Comparison of ENCODE assay signal across 9 cellular contexts in the genomic region with DNA sequence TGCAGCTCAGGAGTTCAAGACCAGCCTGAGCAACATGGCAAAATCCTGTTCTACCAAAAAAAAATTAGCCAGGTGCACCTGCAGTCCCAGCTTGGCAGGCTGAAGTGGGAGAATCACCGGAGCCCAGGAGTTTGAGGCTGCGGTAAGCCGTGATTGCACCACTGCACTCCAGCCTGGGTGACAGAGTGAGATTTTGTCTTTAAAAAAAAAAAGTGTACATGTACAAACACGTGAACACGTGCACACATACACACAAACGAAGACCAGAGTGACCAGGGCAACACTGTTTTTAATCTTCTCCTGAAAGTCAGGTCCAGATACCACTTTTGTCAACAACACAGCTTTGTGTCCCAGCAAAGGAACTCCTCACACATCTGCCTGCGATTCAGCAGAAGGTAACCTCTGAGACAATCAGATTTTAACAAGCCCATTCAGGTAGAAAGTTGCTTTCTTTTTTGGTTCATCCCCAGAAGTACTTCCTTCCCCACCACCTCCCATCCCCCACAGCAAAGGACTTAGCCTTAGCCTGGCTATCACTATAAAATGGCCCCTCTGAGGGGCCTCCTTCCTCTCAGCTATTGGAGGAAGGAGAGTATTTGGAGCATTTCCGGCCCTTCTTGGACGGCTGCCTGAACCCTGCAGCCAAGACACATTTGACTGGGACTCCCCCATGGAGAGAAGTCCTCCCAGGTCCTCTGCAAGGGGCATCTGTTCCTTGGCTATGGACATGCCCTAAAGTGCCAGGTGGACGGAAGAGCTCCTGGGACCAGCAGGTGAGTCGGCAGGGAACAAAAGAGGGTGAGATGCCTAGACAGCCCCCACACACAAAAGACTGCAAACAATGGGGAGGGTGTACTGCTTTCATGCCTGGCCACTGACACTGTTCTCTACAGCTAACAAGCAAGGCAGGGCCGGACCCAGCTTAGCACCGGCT. TPM values are rescaled to one million over a fixed set of nuclear protein-coding genes. Genes with fewer than 3 reads are reported as not detected.
DNase-seq lines count a peak whose midpoint lies in the region; ATAC-seq and TF ChIP-seq lines count a peak whose summit lies in the region.
"Had no signal": no experiment of that assay in that cellular context is flagged by ENCODE, and none has a peak within 500 bp of the region (broad histone marks: within the 10 kb centered on the region; RNA-seq: fewer than 3 reads in every experiment).

No MANE protein-coding gene starts in this region.

- H3K4me1 Mint-ChIP-seq in osteocyte (ENCODE audit: unreplicated experiment) = peaks cover 95% of the 10 kb centered on the region

- peak overlapping the region; percentile 15 to 46 for H3K4me3 ChIP-seq in foreskin fibroblast (ENCODE audit: low read depth in 1 of 2, low read length in 2 of 2)

- H3K27me3 Mint-ChIP-seq in osteocyte (ENCODE audit: unreplicated experiment) = no peaks in the 10 kb centered on the region

- H3K36me3 Mint-ChIP-seq in osteocyte (ENCODE audit: unreplicated experiment) = no peaks in the 10 kb centered on the region

- H3K27ac Mint-ChIP-seq in osteocyte (ENCODE audit: unreplicated experiment) = peak overlapping the region; percentile 87

- TF ChIP-seq CTCF in foreskin fibroblast (IDR thresholded peaks at IDR 0.05; ENCODE audit: low read depth, low read length) = no peak
- TF ChIP-seq CTCF in osteocyte (IDR thresholded peaks at IDR 0.05) = no peak

- ATAC-seq in HG02571 (IDR thresholded peaks at IDR 0.05; ENCODE audit: unreplicated experiment) = peak; percentile 41
- ATAC-seq: HCT116 had no signal

- H3K9me3 Mint-ChIP-seq in osteocyte (ENCODE audit: unreplicated experiment) = no peaks in the 10 kb centered on the region

- H3K4me3 Mint-ChIP-seq in osteocyte (ENCODE audit: unreplicated experiment) = peak overlapping the region; percentile 57

- DNase-seq in stimulated activated naive CD4-positive, alpha-beta T cell (lab: John Stamatoyannopoulos, UW) = peak in 4 of 6 experiments; percentile 25 to 41 (median 26)
- DNase-seq in stimulated activated naive CD4-positive, alpha-beta T cell treated with Interleukin-2 at 50 U/mL for 16 hours (lab: John Stamatoyannopoulos, UW) = no peak
- DNase-seq in NCI-H1092 treated with DMSO at 0.1 percent for 48 hours (lab: John Stamatoyannopoulos, UW) = peak; percentile 53
- peak; percentile 46 to 48 for DNase-seq in activated T-cell treated with anti-CD3 and anti-CD28 coated beads, Interleukin-2, amount 50 U/mL, for 48 hours
- DNase-seq in foreskin fibroblast = peak; percentile 73 to 89
- peak; percentile 86 for DNase-seq in osteocyte (ENCODE audit: extremely low spot score, unreplicated experiment)
- no peak for DNase-seq in cortex of kidney (lab: John Stamatoyannopoulos, UW)

RNA-seq across cellular contexts. Expression of gene CTDSP2, which starts 9.8 kb away (rescaled TPM):
- 171 and 179 TPM in 2 replicates for total RNA-seq in osteocyte

RNA-seq across cellular contexts. Expression of gene AVIL, which starts 18.2 kb away (rescaled TPM):
- 4.7 and 6.0 TPM in 2 replicates for total RNA-seq in osteocyte

RNA-seq across cellular contexts. Expression of gene TSFM, which starts 54.1 kb away (rescaled TPM):
- total RNA-seq in osteocyte = 23.6 and 28.5 TPM in 2 replicates

Comparison
In these comparisons a context has a peak if more than half of its experiments do, and no peak if none do; other contexts are left out.
1. DNase-seq: peak in stimulated activated naive CD4-positive, alpha-beta T cell (4 of 6), NCI-H1092 treated with DMSO at 0.1 percent for 48 hours (single experiment), activated T-cell treated with anti-CD3 and anti-CD28 coated beads, Interleukin-2, amount 50 U/mL, for 48 hours (2 of 2), foreskin fibroblast (2 of 2) and osteocyte (single experiment); none in stimulated activated naive CD4-positive, alpha-beta T cell treated with Interleukin-2 at 50 U/mL for 16 hours (single experiment) and cortex of kidney (single experiment).